20 cellular contexts compared by ENCODE assay signal in the genomic region with DNA sequence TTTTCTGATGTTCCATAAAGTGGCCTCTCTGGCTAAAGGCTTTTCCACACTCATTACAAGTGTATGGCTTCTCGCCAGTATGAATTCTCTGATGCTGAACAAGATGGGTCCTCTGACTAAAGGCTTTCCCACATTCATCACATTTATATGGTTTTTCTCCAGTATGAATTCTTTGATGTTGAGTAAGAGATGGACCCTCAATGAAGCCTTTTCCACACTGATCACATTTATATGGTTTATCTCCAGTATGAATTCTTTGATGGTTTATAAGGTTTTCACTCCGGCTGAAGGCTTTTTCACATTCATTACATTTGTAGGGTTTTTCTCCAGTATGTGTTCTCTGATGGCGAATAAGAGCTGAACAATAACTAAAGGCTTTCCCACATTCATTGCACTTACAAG. TPM values are rescaled to one million over a fixed set of nuclear protein-coding genes. Genes with fewer than 3 reads are reported as not detected.
A peak's percentile ranks its signal among the peaks of the same experiment; 100 is the strongest.
DNase-seq lines count a peak whose midpoint lies in the region; ATAC-seq, FAIRE-seq and TF ChIP-seq lines count a peak whose summit lies in the region.
"Had no signal": no experiment of that assay in that cellular context is flagged by ENCODE, and none has a peak within 500 bp of the region (broad histone marks: within the 10 kb centered on the region; RNA-seq: fewer than 3 reads in every experiment).

No MANE protein-coding gene starts in this region.

- no peak overlapping the region for H3K4me3 ChIP-seq in HepG2 (replicated peaks in 1 of 3; ENCODE audit: insufficient read depth in 1 of 3, low read depth in 2 of 3, low read length in 3 of 3)
- no peak overlapping the region for H3K4me3 ChIP-seq in right lobe of liver
- H3K4me3 ChIP-seq in fibroblast of lung (replicated peaks in 1 of 4; ENCODE audit: control extremely low read depth in 1 of 4, insufficient read depth in 1 of 4, low read depth in 3 of 4, low read length in 4 of 4), result no peak overlapping the region
- H3K4me3 ChIP-seq in transverse colon, result no peak overlapping the region
- no peak overlapping the region for H3K4me3 ChIP-seq in MG63
- H3K4me3 ChIP-seq: tibial nerve had no signal

- intact Hi-C loops in HepG2 (cut with micrococcal nuclease; ENCODE audit: unreplicated experiment) (no loop called here), right lobe of liver (cut with DNase I) (loop anchor here in 1 of 2 donors (10.0 kb wide), 1 partner anchor 48 kb away; no protein-coding TSS in a partner anchor), transverse colon (cut with DNase I; ENCODE audit: low total_unique reads) (no loop called here)

- H4K20me1 ChIP-seq in HepG2 (ENCODE audit: insufficient read depth, low read length), result no peaks in the 10 kb centered on the region
- no peaks in the 10 kb centered on the region for H4K20me1 ChIP-seq in fibroblast of lung (ENCODE audit: control insufficient read depth, extremely low read depth, insufficient read depth, low read length)

- TF ChIP-seq POLR2A in HepG2 (IDR thresholded peaks at IDR 0.05; ENCODE audit: insufficient read depth in 1 of 2, low read depth in 2 of 2, low read length in 2 of 2) (no peak), right lobe of liver (IDR thresholded peaks at IDR 0.05) (no peak), transverse colon (IDR thresholded peaks at IDR 0.05) (no peak)

- H2AFZ ChIP-seq in HepG2 (ENCODE audit: low read length), result no peak overlapping the region
- H2AFZ ChIP-seq in fibroblast of lung (ENCODE audit: low read length), result no peak overlapping the region

- FAIRE-seq in HepG2 (lab: Jason Lieb, UNC), result no peak

- H3K4me1 ChIP-seq in HepG2 (ENCODE audit: insufficient read depth, low read length) (no peaks in the 10 kb centered on the region), right lobe of liver (no peaks in the 10 kb centered on the region), fibroblast of lung (ENCODE audit: control insufficient read depth, extremely low read depth, insufficient read depth, low read length) (no peaks in the 10 kb centered on the region), transverse colon (no peaks in the 10 kb centered on the region)
- H3K4me1 ChIP-seq: tibial nerve had no signal

- TF ChIP-seq CTCF in HepG2 (CRISPR knock-in tag; IDR thresholded peaks at IDR 0.05), result no peak
- no peak for TF ChIP-seq CTCF in right lobe of liver (IDR thresholded peaks at IDR 0.05)
- TF ChIP-seq CTCF in fibroblast of lung (conservative IDR thresholded peaks at IDR 0.05 in 1 of 2, IDR thresholded peaks at IDR 0.05 in 1 of 2; ENCODE audit: low read depth in 1 of 2, low read length in 2 of 2), result no peak
- TF ChIP-seq CTCF in transverse colon (IDR thresholded peaks at IDR 0.05), result no peak

- CTCF ChIA-PET in HepG2 (lab: Yijun Ruan, JAX; ENCODE audit: low intra/inter-chr PET ratio, low total read pairs), result no interaction called here
- CTCF ChIA-PET in HEK293T (lab: Yijun Ruan, JAX), result no interaction called here

- TF ChIP-seq RAD21 in HepG2 (CRISPR knock-in tag; IDR thresholded peaks at IDR 0.05), result no peak

- 96% methylated on average over 3 of the region's 3 CpGs for WGBS in HepG2 (ENCODE audit: low lambda C conversion rate)
- WGBS in right lobe of liver (ENCODE audit: insufficient coverage, low coverage, low lambda C conversion rate, missing lambda C conversion rate), result 98% methylated on average over 3 of the region's 3 CpGs
- 90 to 97% methylated on average over 3 of the region's 3 CpGs for WGBS in transverse colon (ENCODE audit: low coverage in 1 of 2), 2 donors

- no peak for DNase-seq in HepG2 (ENCODE audit: low spot score)
- no peak for DNase-seq in right lobe of liver
- peak; percentile 23 for DNase-seq in RPMI7951 (ENCODE audit: low read depth)
- DNase-seq in fibroblast of lung (ENCODE audit: low read depth in 2 of 2), result peak; percentile 11 to 21
- no peak for DNase-seq in HEK293T (ENCODE audit: extremely low spot score)
- DNase-seq in transverse colon, result no peak
- DNase-seq in MG63, result no peak
- DNase-seq: activated CD8-positive, alpha-beta memory T cell treated with anti-CD3 and anti-CD28 coated beads, Interleukin-2, amount 10 ng/mL, durations not matched to agents 7 days and 5 days; effector memory CD4-positive, alpha-beta T cell; midbrain; NCI-H187 treated with DMSO at 0.1 percent for 48 hours; NCI-H69; stimulated activated CD4-positive, alpha-beta T cell treated with anti-CD3 and anti-CD28 coated beads, Interleukin-4, amount 100 ng/mL, for 24 hours; T-cell had no signal

- in situ Hi-C loops in HepG2 (cut with HindIII; ENCODE audit: extremely low pct_ligation_motif_present, low pct_unique_long_range_greater_than_20kb) (no loop called here), transverse colon (cut with MboI; ENCODE audit: low pct_ligation_motif_present in 1 of 4, low pct_unique_long_range_greater_than_20kb in 1 of 4, low sequenced_read_pairs in 3 of 4) (no loop called here)

- no TSS peak for BruUV-seq in HepG2 (replicated peaks; lab: Mats Ljungman, UMichigan)

- TF ChIP-seq EP300 in HepG2 (IDR thresholded peaks at IDR 0.05; ENCODE audit: low read depth in 2 of 2, low read length in 2 of 2) (no peak), HepG2 (CRISPR knock-in tag; IDR thresholded peaks at IDR 0.05; ENCODE audit: borderline replicate concordance) (no peak), transverse colon (IDR thresholded peaks at IDR 0.05; ENCODE audit: low read depth) (no peak)

- H3K79me2 ChIP-seq in HepG2 (ENCODE audit: insufficient read depth, low read length), result no peaks in the 10 kb centered on the region
- H3K79me2 ChIP-seq in fibroblast of lung (ENCODE audit: control insufficient read depth, insufficient read depth, low read length), result no peaks in the 10 kb centered on the region

- H3K9ac ChIP-seq in HepG2 (ENCODE audit: insufficient read depth, low read depth, low read length), result no peak overlapping the region
- H3K9ac ChIP-seq in fibroblast of lung (ENCODE audit: insufficient read depth, low read length), result no peak overlapping the region
- H3K9ac ChIP-seq: KMS-11 had no signal

- H3K9me3 ChIP-seq in HepG2 (ENCODE audit: low read length) (peaks cover 100% of the 10 kb centered on the region), right lobe of liver (peaks cover 9 to 83% (median 45%) of the 10 kb centered on the region in 4 donors), fibroblast of lung (ENCODE audit: control insufficient read depth, insufficient read depth, low read depth, low read length) (peaks cover 8% of the 10 kb centered on the region), transverse colon (peaks cover 78 to 99% of the 10 kb centered on the region in 2 donors), MG63 (peaks cover 100% of the 10 kb centered on the region)

- ATAC-seq in HepG2 (no peak), right lobe of liver (no peak), HG02852 (IDR thresholded peaks at IDR 0.05; ENCODE audit: unreplicated experiment) (no peak)
- ATAC-seq: activated CD8-positive, alpha-beta memory T cell treated with anti-CD3 and anti-CD28 coated beads, Interleukin-2, amount 10 ng/mL, durations not matched to agents 7 days and 5 days; sciatic nerve; T-cell; WTC11 had no signal

- POLR2A ChIA-PET in HepG2 (lab: Yijun Ruan, JAX), result no interaction called here
- POLR2A ChIA-PET in HEK293T (lab: Yijun Ruan, JAX), result no interaction called here

- no peaks in the 10 kb centered on the region for H3K27me3 ChIP-seq in HepG2 (ENCODE audit: control insufficient read depth in 1 of 2, insufficient read depth in 2 of 2, low read length in 2 of 2)
- H3K27me3 ChIP-seq in right lobe of liver, result no peaks in the 10 kb centered on the region
- no peaks in the 10 kb centered on the region for H3K27me3 ChIP-seq in fibroblast of lung (ENCODE audit: control insufficient read depth, insufficient read depth, low read length)
- no peaks in the 10 kb centered on the region for H3K27me3 ChIP-seq in transverse colon
- no peaks in the 10 kb centered on the region for H3K27me3 ChIP-seq in MG63
- H3K27me3 ChIP-seq: neutrophil, tibial nerve had no signal

- H3K36me3 ChIP-seq in HepG2 (replicated peaks in 1 of 2; ENCODE audit: control insufficient read depth in 1 of 2, insufficient read depth in 2 of 2, low read length in 2 of 2) (peaks cover 21 to 64% of the 10 kb centered on the region in 2 experiments), right lobe of liver (peaks cover 0 to 55% (median 30%) of the 10 kb centered on the region in 4 donors), fibroblast of lung (ENCODE audit: control insufficient read depth, insufficient read depth, low read length) (peaks cover 8% of the 10 kb centered on the region), transverse colon (peaks cover 5 to 87% (median 48%) of the 10 kb centered on the region in 4 donors), MG63 (peaks cover 96% of the 10 kb centered on the region)

- H3K4me2 ChIP-seq in HepG2 (ENCODE audit: low read depth, low read length), result no peak overlapping the region
- H3K4me2 ChIP-seq in fibroblast of lung (ENCODE audit: extremely low read depth, insufficient read depth, low read length), result no peak overlapping the region
- H3K4me2 ChIP-seq: KMS-11 had no signal

- H3K27ac ChIP-seq in HepG2 (ENCODE audit: extremely low read length, insufficient read depth, low read length), result no peak overlapping the region
- no peak overlapping the region for H3K27ac ChIP-seq in right lobe of liver
- no peak overlapping the region for H3K27ac ChIP-seq in fibroblast of lung (ENCODE audit: insufficient read depth, low read length)
- no peak overlapping the region for H3K27ac ChIP-seq in transverse colon
- H3K27ac ChIP-seq: KMS-11, neutrophil, tibial nerve had no signal

RNA-seq across cellular contexts. Expression of a gene that starts 20.4 kb away (rescaled TPM):
- total RNA-seq in HepG2 (2016; rRNA removed; fragmentation: Illumina TruSeq; extraction: Trizol) (10.1 and 16.3 TPM in 2 replicates), right lobe of liver (1 to 10 TPM; 1.1 to 1.8 (median 1.7) TPM), fibroblast of lung (9.0 and 9.4 TPM in 2 replicates), transverse colon (1 to 10 TPM; 2.8 to 9.7 (median 6.9) TPM)
- total RNA-seq in HepG2 (2016; cell fraction: cytosol; rRNA removed; fragmentation: Illumina TruSeq; extraction: Trizol; ENCODE audit: low read depth), result 1.7 and 2.1 TPM in 2 replicates
- 9.5 and 17.4 TPM in 2 replicates for total RNA-seq in HepG2 (2016; cell fraction: insoluble cytoplasmic fraction; rRNA removed; fragmentation: Illumina TruSeq; extraction: Trizol)
- total RNA-seq in HepG2 (2016; cell fraction: membrane; rRNA removed; fragmentation: Illumina TruSeq; extraction: Trizol), result 5.1 and 6.1 TPM in 2 replicates
- total RNA-seq in HepG2 (2016; cell fraction: nucleus; rRNA removed; fragmentation: Illumina TruSeq; extraction: Trizol), result 6.2 and 7.3 TPM in 2 replicates
- polyA plus RNA-seq in HepG2 (2011; rRNA removed) (2.0 and 2.1 TPM in 2 replicates), fibroblast of lung (4.3 and 5.2 TPM in 2 replicates)
- polyA plus RNA-seq in HepG2 (2011; cell fraction: cytosol; rRNA removed), result 0.93 and 1.5 TPM in 2 replicates
- polyA plus RNA-seq in HepG2 (2011; cell fraction: nucleus; rRNA removed), result 1.3 and 1.8 TPM in 2 replicates
- polyA plus RNA-seq in HepG2 (2012), result 2.5 and 3.2 TPM in 2 replicates
- polyA plus RNA-seq in HepG2 (2016; cell fraction: cytosol; fragmentation: Illumina TruSeq; extraction: Trizol; ENCODE audit: low read depth), result 0.42 and 0.44 TPM in 2 replicates
- 9.4 and 9.9 TPM in 2 replicates for polyA plus RNA-seq in HepG2 (2016; cell fraction: insoluble cytoplasmic fraction; fragmentation: Illumina TruSeq; extraction: Trizol; ENCODE audit: low read depth)
- 1.1 and 1.2 TPM in 2 replicates for polyA plus RNA-seq in HepG2 (2016; cell fraction: membrane; fragmentation: Illumina TruSeq; extraction: Trizol; ENCODE audit: low read depth)
- polyA plus RNA-seq in HepG2 (2016; cell fraction: nucleus; fragmentation: Illumina TruSeq; extraction: Trizol; ENCODE audit: insufficient read depth, low read depth), result 5.7 and 6.6 TPM in 2 replicates
- polyA minus RNA-seq in HepG2 (2011; rRNA and poly(A)+ RNA removed; ENCODE audit: low replicate concordance), result 1.1 and 4.3 TPM in 2 replicates
- polyA minus RNA-seq in HepG2 (2011; cell fraction: cytosol; rRNA and poly(A)+ RNA removed), result 2.6 and 3.4 TPM in 2 replicates
- 8.9 and 10.2 TPM in 2 replicates for polyA minus RNA-seq in HepG2 (2011; cell fraction: nucleus; rRNA and poly(A)+ RNA removed)
- 16.4 and 24.2 TPM in 2 replicates for total RNA-seq in RPMI7951 (2014; rRNA removed; shearing (Covaris generic))
- 3.2 and 3.3 TPM in 2 replicates for polyA plus RNA-seq in fibroblast of lung (2012)
- 0.74 and 0.75 TPM in 2 replicates for polyA minus RNA-seq in fibroblast of lung (ENCODE audit: low replicate concordance)
- 24.1 and 25.4 TPM in 2 replicates for total RNA-seq in MG63 (2014; rRNA removed; shearing (Covaris generic); ENCODE audit: low replicate concordance)

Comparison
In these comparisons a context has a peak if more than half of its experiments do, and no peak if none do; other contexts are left out.
1. DNase-seq: peak in RPMI7951 (single experiment) and fibroblast of lung (2 of 2); none in HepG2 (single experiment), right lobe of liver (0 of 3), HEK293T (single experiment), transverse colon (single experiment) and MG63 (single experiment).